21 cellular contexts compared by ENCODE assay signal in genomic region chr3:83655083-83655482, GRCh38.
"Had no signal": no experiment of that assay in that cellular context is flagged by ENCODE, and none has a peak within 500 bp of the region (broad histone marks: within the 10 kb centered on the region; RNA-seq: fewer than 3 reads in every experiment).

No MANE protein-coding gene starts in this region.

- H2AFZ ChIP-seq: hepatocyte had no signal

- DNase-seq: colonic mucosa; cortex of kidney; effector CD8-positive, alpha-beta T cell; effector memory CD8-positive, alpha-beta T cell; endodermal cell; erythroblast; esophagus squamous epithelium; foreskin melanocyte; heart left ventricle; hypothalamus; left cardiac atrium; left lung; left ventricle myocardium superior; lower lobe of right lung; mesenchymal stem cell; mucosa of descending colon; naive B cell had no signal

- H3K4me2 ChIP-seq: hepatocyte had no signal

- H3K27me3 ChIP-seq: colonic mucosa, esophagus squamous epithelium, gastroesophageal sphincter, heart left ventricle, hepatocyte, left lung had no signal

- H3K9me3 ChIP-seq: colonic mucosa, gastroesophageal sphincter, lower lobe of right lung had no signal

- ATAC-seq: effector memory CD8-positive, alpha-beta T cell; esophagus mucosa; gastroesophageal sphincter; heart left ventricle; left cardiac atrium; left lung; left ventricle myocardium superior; lower lobe of right lung; mucosa of descending colon had no signal

- H3K4me1 ChIP-seq: colonic mucosa, esophagus squamous epithelium, gastroesophageal sphincter, heart left ventricle, left lung, lower lobe of right lung had no signal

- H3K27ac ChIP-seq: colonic mucosa, epithelial cell of prostate, esophagus squamous epithelium, gastroesophageal sphincter, heart left ventricle, hepatocyte, left lung, lower lobe of right lung had no signal

- H3K4me3 ChIP-seq: colonic mucosa, esophagus squamous epithelium, gastroesophageal sphincter, heart left ventricle, hepatocyte, left lung, lower lobe of right lung, mucosa of descending colon had no signal

- H3K36me3 ChIP-seq: colonic mucosa, esophagus squamous epithelium, gastroesophageal sphincter, heart left ventricle, left lung, lower lobe of right lung had no signal

- H3K79me2 ChIP-seq: hepatocyte had no signal
